ENCODE assay signal across 1 cellular context in genomic region chr2:42055573-42056514, GRCh38.
TF ChIP-seq lines count a peak whose summit lies in the region.

No MANE protein-coding gene starts in this region.

TF ChIP-seq in IMR-90, 13 proteins besides CTCF, POLR2A, EP300 and RAD21 (continued from another document):
- TF ChIP-seq ELK1 (IDR thresholded peaks at IDR 0.05; ENCODE audit: borderline replicate concordance, low read depth, low read length), result no peak
- no peak for TF ChIP-seq RFX5 (IDR thresholded peaks at IDR 0.05; ENCODE audit: low read depth, low read length)
- TF ChIP-seq RCOR1 (IDR thresholded peaks at IDR 0.05; ENCODE audit: insufficient replicate concordance, low read length), result no peak
